ENCODE assay signal across 7 cellular contexts in the genomic region with DNA sequence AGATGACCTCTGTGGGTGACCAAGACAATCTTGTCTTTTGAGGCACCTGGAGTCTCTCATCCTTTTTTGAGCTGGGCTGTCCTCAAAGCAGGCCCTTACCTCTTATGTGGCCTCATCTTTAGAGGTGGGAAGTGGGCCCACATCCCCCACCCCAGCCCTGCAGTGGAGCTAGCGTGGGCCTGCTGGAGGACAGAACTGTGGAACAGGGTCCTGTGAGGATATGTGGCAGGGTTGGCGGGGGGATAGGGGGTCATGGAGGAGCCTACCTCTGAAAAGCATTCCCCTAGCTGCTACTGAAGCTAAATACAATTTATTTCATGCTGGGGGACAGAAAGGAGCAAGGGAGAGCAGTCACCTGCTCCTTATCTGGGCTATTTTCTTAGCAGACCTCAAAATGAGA. TPM values are rescaled to one million over a fixed set of nuclear protein-coding genes. Genes with fewer than 3 reads are reported as not detected.
A peak's percentile ranks its signal among the peaks of the same experiment; 100 is the strongest.
DNase-seq lines count a peak whose midpoint lies in the region; ATAC-seq and TF ChIP-seq lines count a peak whose summit lies in the region.
"Had no signal": no experiment of that assay in that cellular context is flagged by ENCODE, and none has a peak within 500 bp of the region (broad histone marks: within the 10 kb centered on the region; RNA-seq: fewer than 3 reads in every experiment).

No MANE protein-coding gene starts in this region.

- H3K9me3 ChIP-seq in adipocyte (ENCODE audit: control insufficient read depth, low read length) (no peaks in the 10 kb centered on the region), hepatocyte (ENCODE audit: low read depth) (no peaks in the 10 kb centered on the region), stomach (no peaks in the 10 kb centered on the region)

- DNase-seq in adipocyte (ENCODE audit: low read depth) (no peak), hepatocyte (ENCODE audit: low spot score) (no peak), stomach (no peak), HuH-7.5 (ENCODE audit: low spot score) (no peak)
- no peak for DNase-seq in stimulated activated CD4-positive, alpha-beta T cell treated with anti-CD3 and anti-CD28 coated beads, Interleukin-2, amount 100 ng/mL, for 48 hours
- DNase-seq: MV-4-11 had no signal

- H2AFZ ChIP-seq in hepatocyte = no peak overlapping the region

- peaks cover 2% of the 10 kb centered on the region for H3K79me2 ChIP-seq in hepatocyte

- WGBS in hepatocyte (ENCODE audit: low lambda C conversion rate, missing lambda C conversion rate) = 95% methylated on average over 2 of the region's 2 CpGs
- 83 to 100% (median 95%) methylated on average over 2 of the region's 2 CpGs for WGBS in stomach, 5 donors

- intact Hi-C loops in stomach (cut with DNase I; ENCODE audit: low total_unique reads) = loop anchor here (10.0 kb wide), 1 partner anchor 71 kb away; no protein-coding TSS in a partner anchor

- H3K4me1 ChIP-seq in adipocyte (ENCODE audit: control insufficient read depth, insufficient read depth, low read length) (peaks cover 54% of the 10 kb centered on the region), hepatocyte (ENCODE audit: insufficient read depth) (peaks cover 25% of the 10 kb centered on the region), stomach (peaks cover 13 to 31% (median 24%) of the 10 kb centered on the region in 4 donors)

- no peak for TF ChIP-seq EP300 in stomach (IDR thresholded peaks at IDR 0.05)

- peak overlapping the region; percentile 76 for H3K4me2 ChIP-seq in hepatocyte

- TF ChIP-seq CTCF in hepatocyte (IDR thresholded peaks at IDR 0.05; ENCODE audit: poor library complexity) (no peak), stomach (IDR thresholded peaks at IDR 0.05) (no peak)

- TF ChIP-seq POLR2A in stomach (IDR thresholded peaks at IDR 0.05) = no peak

- no peaks in the 10 kb centered on the region for H3K9me2 ChIP-seq in hepatocyte (replicated peaks; ENCODE audit: insufficient read depth)

- peak overlapping the region; percentile 84 for H3K27ac ChIP-seq in hepatocyte
- H3K27ac ChIP-seq in stomach = peak overlapping the region in 3 of 5 donors; percentile 20 to 50 (median 47)

- H3K4me3 ChIP-seq in adipocyte (ENCODE audit: low read length) = no peak overlapping the region
- H3K4me3 ChIP-seq in hepatocyte = no peak overlapping the region
- no peak overlapping the region for H3K4me3 ChIP-seq in stomach

- H4K20me1 ChIP-seq in hepatocyte (ENCODE audit: insufficient read depth, poor library complexity, severe bottlenecking) = no peaks in the 10 kb centered on the region

- H3K9ac ChIP-seq in adipocyte (ENCODE audit: low read length) = peak overlapping the region; percentile 92

- no peaks in the 10 kb centered on the region for H3K27me3 ChIP-seq in adipocyte (replicated peaks; ENCODE audit: control insufficient read depth, insufficient read depth, low read length)
- no peaks in the 10 kb centered on the region for H3K27me3 ChIP-seq in hepatocyte
- no peaks in the 10 kb centered on the region for H3K27me3 ChIP-seq in stomach

- H3K36me3 ChIP-seq in adipocyte (ENCODE audit: control insufficient read depth, insufficient read depth, low read length, severe bottlenecking) = peaks cover 39% of the 10 kb centered on the region
- H3K36me3 ChIP-seq in hepatocyte (replicated peaks; ENCODE audit: insufficient read depth, low read depth) = no peaks in the 10 kb centered on the region
- H3K36me3 ChIP-seq in stomach = peaks cover 19 to 35% (median 30%) of the 10 kb centered on the region in 4 donors

- ATAC-seq in GM18873 (IDR thresholded peaks at IDR 0.05; ENCODE audit: low FRiP score, unreplicated experiment) = no peak

RNA-seq across cellular contexts. Expression of a gene that starts 0.5 kb away (rescaled TPM):
- total RNA-seq in hepatocyte = 46.8 and 64.1 TPM in 2 replicates
- polyA plus RNA-seq in hepatocyte = 20.4 and 30.6 TPM in 2 replicates
- 1 to 10 TPM in 4 of 5 donors, under 1 TPM in 1; 0.58 to 9.5 (median 5.9) TPM for total RNA-seq in stomach
- 1 to 10 TPM in 2 of 3 donors, under 1 TPM in 1; 0.65 to 1.6 (median 1.4) TPM for polyA plus RNA-seq in stomach

RNA-seq across cellular contexts. Expression of a gene that starts 8.7 kb away (rescaled TPM):
- total RNA-seq in hepatocyte (61.5 and 73.5 TPM in 2 replicates), stomach (10 to 100 TPM in 4 of 5 donors, 1 to 10 TPM in 1; 9.8 to 96.3 (median 31.8) TPM)
- polyA plus RNA-seq in hepatocyte (150 and 186 TPM in 2 replicates), stomach (100 to 1,000 TPM in 2 of 3 donors, 10 to 100 TPM in 1; 93.8 to 153 (median 148) TPM)

RNA-seq across cellular contexts. Expression of a gene that starts 18.2 kb away (rescaled TPM):
- total RNA-seq in hepatocyte (33.4 and 44.0 TPM in 2 replicates), stomach (10 to 100 TPM in 4 of 5 donors, 1 to 10 TPM in 1; 2.9 to 75.9 (median 23.8) TPM)
- polyA plus RNA-seq in hepatocyte (26.1 and 27.9 TPM in 2 replicates), stomach (10 to 100 TPM; 10.1 to 17.3 (median 14.9) TPM)

RNA-seq across cellular contexts. Expression of a gene that starts 46.0 kb away (rescaled TPM):
- total RNA-seq in hepatocyte (2.4 and 3.1 TPM in 2 replicates), stomach (1 to 10 TPM in 2 of 5 donors, under 1 TPM in 2, not detected in 1; 0.45 to 3.5 (median 1.3) TPM)
- polyA plus RNA-seq in hepatocyte (4.6 and 6.7 TPM in 2 replicates), stomach (1 to 10 TPM in 2 of 3 donors, under 1 TPM in 1; 0.92 to 2.6 (median 1.2) TPM)
